In the genomic region with DNA sequence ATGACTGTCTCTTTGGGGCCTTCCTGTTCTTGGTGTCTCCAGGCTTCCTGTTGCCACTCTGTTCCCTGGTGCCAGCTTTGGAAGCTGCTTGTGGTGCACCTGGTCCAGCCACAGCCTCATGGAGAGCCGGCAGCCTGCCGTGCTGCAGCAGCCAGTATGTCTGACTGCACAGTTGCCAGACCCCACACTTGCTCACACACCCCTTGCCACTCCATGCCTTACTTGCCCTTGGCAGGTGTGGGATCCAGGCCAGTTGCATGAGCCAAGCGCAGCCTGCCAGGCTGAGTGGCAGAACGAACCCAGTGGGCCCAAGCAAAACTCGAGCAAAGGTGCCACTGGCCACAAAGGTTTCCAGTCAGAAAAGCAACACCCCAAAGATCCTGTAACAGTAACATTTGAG, we compare ENCODE assay signal across 33 cellular contexts.
"Had no signal": no experiment of that assay in that cellular context is flagged by ENCODE, and none has a peak within 500 bp of the region (broad histone marks: within the 10 kb centered on the region; RNA-seq: fewer than 3 reads in every experiment).

No MANE protein-coding gene starts in this region.

- DNase-seq: activated CD4-positive, alpha-beta memory T cell treated with anti-CD3 and anti-CD28 coated beads, Interleukin-2, amount 10 ng/mL, durations not matched to agents 7 days and 5 days; activated CD4-positive, alpha-beta T cell treated with anti-CD3 and anti-CD28 coated beads for 1 hour; activated CD4-positive, alpha-beta T cell treated with anti-CD3 and anti-CD28 coated beads for 36 hours; activated CD4-positive, alpha-beta T cell treated with anti-CD3 and anti-CD28 coated beads for 48 hours; activated CD4-positive, alpha-beta T cell treated with anti-CD3 and anti-CD28 coated beads, Interleukin-2, amount 10 ng/mL, durations not matched to agents 7 days and 5 days; activated CD4-positive, alpha-beta T cell treated with anti-CD3 and anti-CD28 coated beads, Interleukin-2, amount 50 U/mL, for 48 hours; activated CD4-positive, CD25-positive, alpha-beta regulatory T cell; activated CD8-positive, alpha-beta memory T cell treated with anti-CD3 and anti-CD28 coated beads for 24 hours; activated CD8-positive, alpha-beta memory T cell treated with anti-CD3 and anti-CD28 coated beads, Interleukin-2, amount 10 ng/mL, durations not matched to agents 7 days and 5 days; activated CD8-positive, alpha-beta memory T cell treated with anti-CD3 and anti-CD28 coated beads, Interleukin-2, amount 50 U/mL, for 48 hours; activated CD8-positive, alpha-beta T cell treated with anti-CD3 and anti-CD28 coated beads, Interleukin-2, amount 10 ng/mL, durations not matched to agents 7 days and 5 days; activated effector memory CD4-positive, alpha-beta T cell treated with Interleukin-2 at 50 U/mL for 16 hours; activated gamma-delta T cell; activated naive CD4-positive, alpha-beta T cell treated with Interleukin-2 at 50 U/mL for 16 hours; activated naive CD8-positive, alpha-beta T cell treated with anti-CD3 and anti-CD28 coated beads, Interleukin-2, amount 10 ng/mL, durations not matched to agents 7 days and 5 days; activated naive CD8-positive, alpha-beta T cell treated with anti-CD3 and anti-CD28 coated beads, Interleukin-2, amount 50 U/mL, for 24 hours; activated T-cell treated with anti-CD3 and anti-CD28 coated beads, Interleukin-2, amount 50 U/mL, for 24 hours; activated T-cell treated with anti-CD3 and anti-CD28 coated beads, Interleukin-2, amount 50 U/mL, for 48 hours; amygdala; anterior cingulate cortex; caudate nucleus; cerebellar nuclear complex; T-helper 1 cell; T-helper 2 cell; T-helper 9 cell had no signal

- ATAC-seq: activated CD4-positive, alpha-beta T cell treated with anti-CD3 and anti-CD28 coated beads for 36 hours; activated CD4-positive, CD25-positive, alpha-beta regulatory T cell treated with anti-CD3 and anti-CD28 coated beads, Interleukin-2, amount 50 U/mL, for 24 hours; activated CD8-positive, alpha-beta memory T cell treated with anti-CD3 and anti-CD28 coated beads, Interleukin-2, amount 10 ng/mL, durations not matched to agents 7 days and 5 days; activated CD8-positive, alpha-beta T cell treated with anti-CD3 and anti-CD28 coated beads, Interleukin-2, amount 10 ng/mL, durations not matched to agents 7 days and 5 days; activated naive CD8-positive, alpha-beta T cell treated with anti-CD3 and anti-CD28 coated beads, Interleukin-2, amount 50 U/mL, for 24 hours had no signal

- H3K4me1 Mint-ChIP-seq: activated CD4-positive, alpha-beta memory T cell treated with anti-CD3 and anti-CD28 coated beads, Interleukin-2, amount 10 ng/mL, durations not matched to agents 7 days and 5 days; activated CD4-positive, alpha-beta T cell treated with anti-CD3 and anti-CD28 coated beads for 36 hours; activated CD4-positive, alpha-beta T cell treated with anti-CD3 and anti-CD28 coated beads, Interleukin-2, amount 10 ng/mL, durations not matched to agents 7 days and 5 days; activated CD8-positive, alpha-beta memory T cell treated with anti-CD3 and anti-CD28 coated beads, Interleukin-2, amount 10 ng/mL, durations not matched to agents 7 days and 5 days; activated naive CD4-positive, alpha-beta T cell treated with anti-CD3 and anti-CD28 coated beads, Interleukin-2, amount 50 U/mL, for 24 hours; activated naive CD8-positive, alpha-beta T cell treated with anti-CD3 and anti-CD28 coated beads, Interleukin-2, amount 10 ng/mL, durations not matched to agents 7 days and 5 days; activated naive CD8-positive, alpha-beta T cell treated with anti-CD3 and anti-CD28 coated beads, Interleukin-2, amount 50 U/mL, for 24 hours had no signal

- H3K4me3 Mint-ChIP-seq: activated CD4-positive, alpha-beta memory T cell treated with anti-CD3 and anti-CD28 coated beads, Interleukin-2, amount 10 ng/mL, durations not matched to agents 7 days and 5 days; activated CD4-positive, alpha-beta T cell treated with anti-CD3 and anti-CD28 coated beads for 36 hours; activated CD4-positive, alpha-beta T cell treated with anti-CD3 and anti-CD28 coated beads, Interleukin-2, amount 10 ng/mL, durations not matched to agents 7 days and 5 days; activated CD8-positive, alpha-beta memory T cell treated with anti-CD3 and anti-CD28 coated beads, Interleukin-2, amount 10 ng/mL, durations not matched to agents 7 days and 5 days; activated CD8-positive, alpha-beta T cell treated with anti-CD3 and anti-CD28 coated beads, Interleukin-2, amount 10 ng/mL, durations not matched to agents 7 days and 5 days; activated naive CD4-positive, alpha-beta T cell treated with anti-CD3 and anti-CD28 coated beads, Interleukin-2, amount 50 U/mL, for 24 hours; activated naive CD8-positive, alpha-beta T cell; activated naive CD8-positive, alpha-beta T cell treated with anti-CD3 and anti-CD28 coated beads, Interleukin-2, amount 10 ng/mL, durations not matched to agents 7 days and 5 days; activated naive CD8-positive, alpha-beta T cell treated with anti-CD3 and anti-CD28 coated beads, Interleukin-2, amount 50 U/mL, for 24 hours; activated T-cell treated with anti-CD3 and anti-CD28 coated beads, Interleukin-2, amount 50 U/mL, for 24 hours; brain; central memory CD8-positive, alpha-beta T cell; T-helper 1 cell treated with Interleukin-12 subunit alpha and Interleukin-12 subunit beta and Interleukin-4 antibody, amounts not matched to agents 30 μg/mL and 1 μg/mL, for 36 hours; T-helper 2 cell treated with Interferon-gamma antibody and Interleukin-4, amounts not matched to agents 5 μg/mL and 100 μg/mL, for 36 hours had no signal

- H3K27ac Mint-ChIP-seq: activated CD4-positive, alpha-beta memory T cell treated with anti-CD3 and anti-CD28 coated beads, Interleukin-2, amount 10 ng/mL, durations not matched to agents 7 days and 5 days; activated CD4-positive, alpha-beta T cell treated with anti-CD3 and anti-CD28 coated beads for 36 hours; activated CD4-positive, alpha-beta T cell treated with anti-CD3 and anti-CD28 coated beads, Interleukin-2, amount 10 ng/mL, durations not matched to agents 7 days and 5 days; activated CD8-positive, alpha-beta memory T cell treated with anti-CD3 and anti-CD28 coated beads, Interleukin-2, amount 10 ng/mL, durations not matched to agents 7 days and 5 days; activated CD8-positive, alpha-beta T cell treated with anti-CD3 and anti-CD28 coated beads, Interleukin-2, amount 10 ng/mL, durations not matched to agents 7 days and 5 days; activated naive CD4-positive, alpha-beta T cell treated with anti-CD3 and anti-CD28 coated beads, Interleukin-2, amount 50 U/mL, for 24 hours; activated naive CD8-positive, alpha-beta T cell; activated naive CD8-positive, alpha-beta T cell treated with anti-CD3 and anti-CD28 coated beads, Interleukin-2, amount 10 ng/mL, durations not matched to agents 7 days and 5 days; activated naive CD8-positive, alpha-beta T cell treated with anti-CD3 and anti-CD28 coated beads, Interleukin-2, amount 50 U/mL, for 24 hours; activated T-cell treated with anti-CD3 and anti-CD28 coated beads, Interleukin-2, amount 50 U/mL, for 24 hours; activated T-helper 2 cell treated with anti-CD3 and anti-CD28 coated beads, Interferon-gamma antibody, Interleukin-2, Interleukin-4, amounts not matched to agents 10 μg/mL and 5 μg/mL and 100 μg/mL, durations not matched to agents 14 hours and 24 hours and 36 hours; T-helper 1 cell treated with Interleukin-12 subunit alpha and Interleukin-12 subunit beta and Interleukin-4 antibody, amounts not matched to agents 30 μg/mL and 1 μg/mL, for 36 hours; T-helper 2 cell treated with Interferon-gamma antibody and Interleukin-4, amounts not matched to agents 5 μg/mL and 100 μg/mL, for 36 hours had no signal

- H3K27me3 Mint-ChIP-seq: activated naive CD4-positive, alpha-beta T cell treated with anti-CD3 and anti-CD28 coated beads, Interleukin-2, amount 50 U/mL, for 24 hours; activated naive CD8-positive, alpha-beta T cell; activated naive CD8-positive, alpha-beta T cell treated with anti-CD3 and anti-CD28 coated beads, Interleukin-2, amount 50 U/mL, for 24 hours; activated T-cell treated with anti-CD3 and anti-CD28 coated beads, Interleukin-2, amount 50 U/mL, for 24 hours; brain; central memory CD8-positive, alpha-beta T cell had no signal

- H3K36me3 Mint-ChIP-seq: activated CD8-positive, alpha-beta memory T cell treated with anti-CD3 and anti-CD28 coated beads, Interleukin-2, amount 10 ng/mL, durations not matched to agents 7 days and 5 days had no signal

- H3K9me3 Mint-ChIP-seq: activated CD4-positive, alpha-beta memory T cell treated with anti-CD3 and anti-CD28 coated beads, Interleukin-2, amount 10 ng/mL, durations not matched to agents 7 days and 5 days; activated naive CD4-positive, alpha-beta T cell treated with anti-CD3 and anti-CD28 coated beads, Interleukin-2, amount 50 U/mL, for 24 hours; activated naive CD8-positive, alpha-beta T cell treated with anti-CD3 and anti-CD28 coated beads, Interleukin-2, amount 10 ng/mL, durations not matched to agents 7 days and 5 days; activated naive CD8-positive, alpha-beta T cell treated with anti-CD3 and anti-CD28 coated beads, Interleukin-2, amount 50 U/mL, for 24 hours; activated T-helper 2 cell treated with anti-CD3 and anti-CD28 coated beads, Interferon-gamma antibody, Interleukin-2, Interleukin-4, amounts not matched to agents 10 μg/mL and 5 μg/mL and 100 μg/mL, durations not matched to agents 14 hours and 24 hours and 36 hours; T-helper 1 cell treated with Interleukin-12 subunit alpha and Interleukin-12 subunit beta and Interleukin-4 antibody, amounts not matched to agents 30 μg/mL and 1 μg/mL, for 36 hours; T-helper 2 cell treated with Interferon-gamma antibody and Interleukin-4, amounts not matched to agents 5 μg/mL and 100 μg/mL, for 36 hours had no signal
